Comparison of ENCODE assay signal across 27 cellular contexts in the genomic region with DNA sequence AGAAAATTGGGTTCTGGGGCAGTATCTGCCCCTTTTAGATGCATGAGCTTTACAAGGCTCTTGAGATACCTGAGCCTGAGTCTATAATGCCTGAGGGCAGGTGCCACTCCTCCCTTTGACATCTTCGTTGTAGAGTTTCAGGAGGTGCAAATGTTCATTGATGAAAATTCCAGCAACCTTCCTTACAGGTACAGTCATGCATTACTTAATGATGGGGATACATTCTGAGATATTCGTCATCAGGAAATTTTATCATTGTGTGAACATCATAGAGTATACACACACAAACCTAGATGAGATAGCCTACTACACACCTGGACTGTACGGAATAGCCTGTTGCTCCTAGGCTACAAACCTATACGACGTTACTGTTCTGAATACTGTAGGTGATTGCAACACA.
"Had no signal": no experiment of that assay in that cellular context is flagged by ENCODE, and none has a peak within 500 bp of the region (broad histone marks: within the 10 kb centered on the region; RNA-seq: fewer than 3 reads in every experiment).

No MANE protein-coding gene starts in this region.

- H3K4me2 ChIP-seq: hepatocyte had no signal

- H3K79me2 ChIP-seq: hepatocyte had no signal

- H2AFZ ChIP-seq: hepatocyte had no signal

- ATAC-seq: esophagus mucosa; gastroesophageal sphincter; heart left ventricle; left cardiac atrium; left lung; left ventricle myocardium superior; lower lobe of right lung; naive thymus-derived CD4-positive, alpha-beta T cell had no signal

- FAIRE-seq: colon, endothelial cell of umbilical vein, frontal cortex had no signal

- H3K36me3 ChIP-seq: esophagus squamous epithelium, gastroesophageal sphincter, heart left ventricle, left lung, lower lobe of right lung had no signal

- DNase-seq: dermis blood vessel endothelial cell; dorsolateral prefrontal cortex; effector CD4-positive, alpha-beta T cell; effector memory CD4-positive, alpha-beta T cell; erythroblast; esophagus squamous epithelium; foreskin fibroblast; heart left ventricle; hypothalamus; immature natural killer cell; islet precursor cell; left cardiac atrium; left lung; left ventricle myocardium superior; lower lobe of right lung; mesendoderm; midbrain; naive thymus-derived CD4-positive, alpha-beta T cell had no signal

- H3K27me3 ChIP-seq: dorsolateral prefrontal cortex, esophagus squamous epithelium, gastroesophageal sphincter, left lung had no signal

- H3K27ac ChIP-seq: coronary artery, dorsolateral prefrontal cortex, epithelial cell of prostate, esophagus squamous epithelium, gastroesophageal sphincter, heart left ventricle, hepatocyte, left lung, lower lobe of right lung had no signal

- H3K4me1 Mint-ChIP-seq: memory B cell had no signal

- H3K36me3 Mint-ChIP-seq: immature natural killer cell, memory B cell had no signal

- H3K4me1 ChIP-seq: esophagus squamous epithelium, gastroesophageal sphincter, left lung had no signal

- H3K4me3 Mint-ChIP-seq: immature natural killer cell; memory B cell; naive thymus-derived CD4-positive, alpha-beta T cell had no signal

- H3K9me3 ChIP-seq: esophagus squamous epithelium, gastroesophageal sphincter, heart left ventricle, left lung, lower lobe of right lung had no signal

- H3K27ac Mint-ChIP-seq: immature natural killer cell; memory B cell; naive thymus-derived CD4-positive, alpha-beta T cell had no signal

- H3K4me3 ChIP-seq: coronary artery, dorsolateral prefrontal cortex, esophagus squamous epithelium, gastroesophageal sphincter, heart left ventricle, hepatocyte, left lung, lower lobe of right lung had no signal

- H3K9me3 Mint-ChIP-seq: immature natural killer cell, memory B cell had no signal
